Comparison of ENCODE assay signal across 11 cellular contexts in the genomic region with DNA sequence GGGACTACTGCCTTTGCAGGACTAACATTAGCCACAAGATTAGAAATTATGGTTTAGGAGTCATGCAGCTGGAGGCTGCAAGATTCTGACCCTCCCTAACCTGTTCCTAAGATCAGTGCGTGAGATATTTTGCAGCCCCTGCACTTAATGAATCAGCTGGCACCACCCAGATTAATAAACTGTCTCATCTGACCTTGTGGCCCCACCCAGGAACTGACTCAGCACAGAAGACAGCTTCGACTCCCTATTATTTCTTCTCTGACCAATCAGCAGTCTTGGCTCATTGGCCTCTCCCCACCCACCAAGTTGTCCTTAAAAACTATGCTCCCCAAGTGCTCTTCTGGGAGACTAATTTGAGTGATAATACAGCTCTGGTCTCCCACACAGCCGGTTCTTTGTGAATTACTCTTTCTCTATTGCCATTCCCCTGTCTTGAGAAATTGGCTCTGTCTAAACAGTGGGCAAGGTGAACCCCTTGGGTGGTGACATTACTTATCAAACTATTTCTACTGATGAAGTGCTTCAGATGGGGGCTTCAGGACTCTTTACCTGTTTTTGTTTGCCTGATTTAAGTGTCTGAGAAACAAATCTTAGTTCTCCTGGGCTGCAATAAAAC.
"Had no signal": no experiment of that assay in that cellular context is flagged by ENCODE, and none has a peak within 500 bp of the region (broad histone marks: within the 10 kb centered on the region; RNA-seq: fewer than 3 reads in every experiment).

No MANE protein-coding gene starts in this region.

- H3K4me1 Mint-ChIP-seq: stimulated activated memory B cell treated with anti-CD40 and anti-IgM and Interleukin-4, amounts not matched to agents 10 μg/mL and 1 μg/mL and 100 μg/mL, for 72 hours had no signal

- H3K4me3 ChIP-seq: psoas muscle, right lobe of liver, transverse colon had no signal

- DNase-seq: activated CD8-positive, alpha-beta T cell treated with anti-CD3 and anti-CD28 coated beads for 36 hours; activated naive CD4-positive, alpha-beta T cell treated with anti-CD3 and anti-CD28 coated beads for 36 hours; hippocampal formation; psoas muscle; right lobe of liver; substantia nigra; T-helper 9 cell; transverse colon had no signal

- H3K27ac ChIP-seq: psoas muscle, right lobe of liver, transverse colon, VCaP had no signal

- H3K9me3 ChIP-seq: psoas muscle had no signal

- H3K4me1 ChIP-seq: psoas muscle, right lobe of liver, transverse colon had no signal

- H3K27me3 Mint-ChIP-seq: stimulated activated memory B cell treated with anti-CD40 and anti-IgM and Interleukin-4, amounts not matched to agents 10 μg/mL and 1 μg/mL and 100 μg/mL, for 72 hours had no signal

- H3K27ac Mint-ChIP-seq: activated CD8-positive, alpha-beta T cell treated with anti-CD3 and anti-CD28 coated beads for 36 hours; activated naive CD4-positive, alpha-beta T cell treated with anti-CD3 and anti-CD28 coated beads for 36 hours; activated T-helper 1 cell treated with anti-CD3 and anti-CD28 coated beads, Interleukin-12 subunit alpha, Interleukin-12 subunit beta, Interleukin-2, Interleukin-4 antibody, amounts not matched to agents 30 ng/mL and 10 ng/mL and 1 ng/mL, durations not matched to agents 14 hours and 24 hours and 36 hours; stimulated activated memory B cell treated with anti-CD40 and anti-IgM and Interleukin-4, amounts not matched to agents 10 μg/mL and 1 μg/mL and 100 μg/mL, for 72 hours had no signal

- H3K36me3 Mint-ChIP-seq: stimulated activated memory B cell treated with anti-CD40 and anti-IgM and Interleukin-4, amounts not matched to agents 10 μg/mL and 1 μg/mL and 100 μg/mL, for 72 hours had no signal

- ATAC-seq: activated CD8-positive, alpha-beta T cell treated with anti-CD3 and anti-CD28 coated beads for 36 hours; psoas muscle; right lobe of liver; stimulated activated memory B cell treated with anti-CD40 and anti-IgM and Interleukin-4, amounts not matched to agents 10 μg/mL and 1 μg/mL and 100 μg/mL, for 72 hours had no signal

- H3K36me3 ChIP-seq: right lobe of liver, transverse colon had no signal

- H3K4me3 Mint-ChIP-seq: activated CD8-positive, alpha-beta T cell treated with anti-CD3 and anti-CD28 coated beads for 36 hours; activated naive CD4-positive, alpha-beta T cell treated with anti-CD3 and anti-CD28 coated beads for 36 hours; activated T-helper 1 cell treated with anti-CD3 and anti-CD28 coated beads, Interleukin-12 subunit alpha, Interleukin-12 subunit beta, Interleukin-2, Interleukin-4 antibody, amounts not matched to agents 30 ng/mL and 10 ng/mL and 1 ng/mL, durations not matched to agents 14 hours and 24 hours and 36 hours; stimulated activated memory B cell treated with anti-CD40 and anti-IgM and Interleukin-4, amounts not matched to agents 10 μg/mL and 1 μg/mL and 100 μg/mL, for 72 hours had no signal
